ENCODE assay signal across 1 cellular context in the genomic region with DNA sequence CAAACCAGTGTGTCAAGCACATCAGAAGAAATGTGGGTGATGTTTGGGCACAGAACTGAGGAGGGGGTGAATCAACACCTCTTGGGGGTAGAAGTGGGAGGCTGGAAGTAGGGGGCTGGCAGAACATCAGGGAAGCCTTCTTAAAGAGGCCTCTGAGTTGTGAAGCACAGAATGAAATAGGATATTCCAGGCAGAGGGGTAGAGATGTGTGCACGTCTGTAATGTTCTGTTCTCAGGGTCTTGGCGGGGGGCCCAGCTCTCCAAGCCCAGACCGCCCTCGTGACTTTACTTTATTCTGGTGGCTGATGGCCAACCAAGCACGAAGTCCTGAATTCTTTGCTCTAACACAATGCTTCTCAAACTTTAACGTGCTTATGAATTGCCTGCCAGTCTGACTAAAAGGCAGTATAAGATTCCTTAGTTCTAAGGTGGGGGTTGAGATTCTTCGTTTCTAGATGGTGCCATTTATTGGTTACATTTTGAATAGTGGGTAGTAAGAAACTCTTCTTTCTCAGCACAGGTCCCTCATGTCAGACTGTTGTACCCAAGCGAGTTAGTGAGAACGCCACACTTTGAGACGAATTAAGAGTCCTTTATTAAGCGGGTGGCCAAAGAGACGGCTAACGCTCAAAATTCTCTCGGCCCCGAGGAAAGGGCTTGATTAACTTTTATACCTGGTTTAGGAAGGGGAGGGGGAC.
TF ChIP-seq lines count a peak whose summit lies in the region.

No MANE protein-coding gene starts in this region.

TF ChIP-seq in SK-N-SH treated with all-trans-retinoic acid at 6 μM for 48 hours, 23 proteins besides CTCF, POLR2A, EP300 and RAD21 (continued from another document):
- TF ChIP-seq, protein P1, sequence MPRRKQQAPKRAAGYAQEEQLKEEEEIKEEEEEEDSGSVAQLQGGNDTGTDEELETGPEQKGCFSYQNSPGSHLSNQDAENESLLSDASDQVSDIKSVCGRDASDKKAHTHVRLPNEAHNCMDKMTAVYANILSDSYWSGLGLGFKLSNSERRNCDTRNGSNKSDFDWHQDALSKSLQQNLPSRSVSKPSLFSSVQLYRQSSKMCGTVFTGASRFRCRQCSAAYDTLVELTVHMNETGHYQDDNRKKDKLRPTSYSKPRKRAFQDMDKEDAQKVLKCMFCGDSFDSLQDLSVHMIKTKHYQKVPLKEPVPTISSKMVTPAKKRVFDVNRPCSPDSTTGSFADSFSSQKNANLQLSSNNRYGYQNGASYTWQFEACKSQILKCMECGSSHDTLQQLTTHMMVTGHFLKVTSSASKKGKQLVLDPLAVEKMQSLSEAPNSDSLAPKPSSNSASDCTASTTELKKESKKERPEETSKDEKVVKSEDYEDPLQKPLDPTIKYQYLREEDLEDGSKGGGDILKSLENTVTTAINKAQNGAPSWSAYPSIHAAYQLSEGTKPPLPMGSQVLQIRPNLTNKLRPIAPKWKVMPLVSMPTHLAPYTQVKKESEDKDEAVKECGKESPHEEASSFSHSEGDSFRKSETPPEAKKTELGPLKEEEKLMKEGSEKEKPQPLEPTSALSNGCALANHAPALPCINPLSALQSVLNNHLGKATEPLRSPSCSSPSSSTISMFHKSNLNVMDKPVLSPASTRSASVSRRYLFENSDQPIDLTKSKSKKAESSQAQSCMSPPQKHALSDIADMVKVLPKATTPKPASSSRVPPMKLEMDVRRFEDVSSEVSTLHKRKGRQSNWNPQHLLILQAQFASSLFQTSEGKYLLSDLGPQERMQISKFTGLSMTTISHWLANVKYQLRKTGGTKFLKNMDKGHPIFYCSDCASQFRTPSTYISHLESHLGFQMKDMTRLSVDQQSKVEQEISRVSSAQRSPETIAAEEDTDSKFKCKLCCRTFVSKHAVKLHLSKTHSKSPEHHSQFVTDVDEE (CRISPR knock-in tag; IDR thresholded peaks at IDR 0.05): no peak
- TF ChIP-seq CSDC2 (CRISPR knock-in tag; IDR thresholded peaks at IDR 0.05): no peak
- no peak for TF ChIP-seq PPARA (CRISPR knock-in tag; IDR thresholded peaks at IDR 0.05; ENCODE audit: borderline replicate concordance)
- no peak for TF ChIP-seq ISL1 (CRISPR knock-in tag; IDR thresholded peaks at IDR 0.05)
- TF ChIP-seq ZNF70 (CRISPR knock-in tag; IDR thresholded peaks at IDR 0.05): no peak
- no peak for TF ChIP-seq RARB (CRISPR knock-in tag; IDR thresholded peaks at IDR 0.05)
- no peak for TF ChIP-seq ARNTL (CRISPR knock-in tag; IDR thresholded peaks at IDR 0.05; ENCODE audit: borderline replicate concordance, low read depth)
- no peak for TF ChIP-seq ZC3H10 (CRISPR knock-in tag; IDR thresholded peaks at IDR 0.05)
- no peak for TF ChIP-seq ZNF8 (CRISPR knock-in tag; IDR thresholded peaks at IDR 0.05)
- TF ChIP-seq, protein P2, sequence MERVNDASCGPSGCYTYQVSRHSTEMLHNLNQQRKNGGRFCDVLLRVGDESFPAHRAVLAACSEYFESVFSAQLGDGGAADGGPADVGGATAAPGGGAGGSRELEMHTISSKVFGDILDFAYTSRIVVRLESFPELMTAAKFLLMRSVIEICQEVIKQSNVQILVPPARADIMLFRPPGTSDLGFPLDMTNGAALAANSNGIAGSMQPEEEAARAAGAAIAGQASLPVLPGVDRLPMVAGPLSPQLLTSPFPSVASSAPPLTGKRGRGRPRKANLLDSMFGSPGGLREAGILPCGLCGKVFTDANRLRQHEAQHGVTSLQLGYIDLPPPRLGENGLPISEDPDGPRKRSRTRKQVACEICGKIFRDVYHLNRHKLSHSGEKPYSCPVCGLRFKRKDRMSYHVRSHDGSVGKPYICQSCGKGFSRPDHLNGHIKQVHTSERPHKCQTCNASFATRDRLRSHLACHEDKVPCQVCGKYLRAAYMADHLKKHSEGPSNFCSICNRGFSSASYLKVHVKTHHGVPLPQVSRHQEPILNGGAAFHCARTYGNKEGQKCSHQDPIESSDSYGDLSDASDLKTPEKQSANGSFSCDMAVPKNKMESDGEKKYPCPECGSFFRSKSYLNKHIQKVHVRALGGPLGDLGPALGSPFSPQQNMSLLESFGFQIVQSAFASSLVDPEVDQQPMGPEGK (CRISPR knock-in tag; IDR thresholded peaks at IDR 0.05; ENCODE audit: borderline replicate concordance): no peak
- TF ChIP-seq SNAI2 (CRISPR knock-in tag; IDR thresholded peaks at IDR 0.05): no peak
- TF ChIP-seq ZNF565 (CRISPR knock-in tag; conservative IDR thresholded peaks at IDR 0.05; ENCODE audit: low read depth): no peak
- TF ChIP-seq TOX (CRISPR knock-in tag; IDR thresholded peaks at IDR 0.05; ENCODE audit: borderline replicate concordance): no peak
- no peak for TF ChIP-seq BACH2 (CRISPR knock-in tag; IDR thresholded peaks at IDR 0.05; ENCODE audit: borderline replicate concordance)
- no peak for TF ChIP-seq GLIS3 (CRISPR knock-in tag; IDR thresholded peaks at IDR 0.05)
TF ChIP-seq in SK-N-SH treated with all-trans-retinoic acid at 6 μM for 48 hours: peak in this region for 0.
